Comparison of ENCODE assay signal across 1 cellular context in the genomic region with DNA sequence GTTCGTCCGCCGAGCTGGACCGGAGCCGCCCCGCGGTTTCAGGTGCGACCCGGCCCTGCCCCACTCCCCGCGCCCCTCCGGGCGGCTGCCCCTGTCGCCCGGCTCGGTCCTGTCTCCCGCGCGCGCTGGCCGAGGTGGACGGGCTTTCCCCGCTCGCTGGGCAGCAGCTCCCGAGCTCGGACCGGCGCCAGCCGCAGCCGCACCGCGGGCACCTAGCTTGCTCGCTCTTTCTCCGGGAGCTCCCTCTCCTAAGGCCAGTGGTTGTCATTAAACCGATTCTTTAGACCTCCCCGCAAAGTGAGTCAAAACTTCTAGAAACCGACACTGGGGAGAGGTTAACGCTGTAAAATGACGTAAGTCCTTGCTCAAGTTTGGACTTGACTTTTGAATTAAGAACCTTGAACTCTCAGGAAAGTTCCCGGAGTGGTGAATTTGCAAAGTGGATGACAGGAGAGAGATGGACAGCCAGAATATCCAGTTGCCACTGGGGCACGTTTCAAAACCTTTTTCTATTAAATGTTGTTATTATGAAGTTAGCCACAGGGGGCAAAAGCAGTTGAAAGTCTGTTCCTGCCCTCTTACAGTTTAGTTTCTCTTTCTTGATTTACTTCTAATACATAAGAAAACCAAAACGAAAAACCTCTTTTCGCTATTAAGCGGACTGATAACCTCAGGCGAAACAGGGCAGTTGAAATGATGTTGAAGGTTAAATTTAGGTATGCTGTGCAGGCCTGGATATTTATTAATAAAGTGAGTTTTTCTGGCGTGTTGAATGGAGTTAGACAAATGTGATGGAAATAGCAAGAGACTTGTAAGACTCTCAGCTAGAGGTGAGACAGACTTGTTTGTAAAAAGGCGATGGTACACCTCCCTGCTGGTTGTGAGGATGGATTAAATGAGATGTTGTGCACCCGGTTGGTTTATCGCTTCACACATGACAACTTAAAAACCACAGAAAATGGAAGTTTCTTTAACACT.
TF ChIP-seq lines count a peak whose summit lies in the region.

No MANE protein-coding gene starts in this region.

TF ChIP-seq in SK-N-SH, 30 proteins besides CTCF, POLR2A, EP300 and RAD21:
- TF ChIP-seq, protein P1, sequence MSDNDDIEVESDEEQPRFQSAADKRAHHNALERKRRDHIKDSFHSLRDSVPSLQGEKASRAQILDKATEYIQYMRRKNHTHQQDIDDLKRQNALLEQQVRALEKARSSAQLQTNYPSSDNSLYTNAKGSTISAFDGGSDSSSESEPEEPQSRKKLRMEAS (IDR thresholded peaks at IDR 0.05; ENCODE audit: low read depth): no peak; the same call in 1 of the 2 replicates
- TF ChIP-seq FOSL2 (IDR thresholded peaks at IDR 0.05; ENCODE audit: borderline replicate concordance, low read depth) (no peak), SIN3A (IDR thresholded peaks at IDR 0.05; ENCODE audit: borderline replicate concordance, low read depth, low read length) (no peak), RCOR1 (IDR thresholded peaks at IDR 0.05; ENCODE audit: low read length) (no peak), TCF12 (IDR thresholded peaks at IDR 0.05) (0 out of 2 replicates have a peak, but pooled peaks have one; percentile 11), RFX5 (IDR thresholded peaks at IDR 0.05; ENCODE audit: low read length) (no peak), ELF1 (IDR thresholded peaks at IDR 0.05) (no peak), MXI1 (IDR thresholded peaks at IDR 0.05; ENCODE audit: low read depth, low read length) (peak; percentile 54), MEF2A (IDR thresholded peaks at IDR 0.05; ENCODE audit: borderline replicate concordance, low read depth) (no peak), CHD2 (IDR thresholded peaks at IDR 0.05; ENCODE audit: low read length, partially characterized antibody) (no peak), EZH2phosphoT487 (IDR thresholded peaks at IDR 0.05; ENCODE audit: borderline replicate concordance, low read depth) (no peak), FOXM1 (IDR thresholded peaks at IDR 0.05; ENCODE audit: low read depth) (no peak), TAF1 (IDR thresholded peaks at IDR 0.05; ENCODE audit: borderline replicate concordance, low read depth, low read length) (no peak), RXRA (IDR thresholded peaks at IDR 0.05; ENCODE audit: borderline replicate concordance, low read depth) (no peak), SMC3 (IDR thresholded peaks at IDR 0.05; ENCODE audit: low read depth, low read length) (no peak), GATA2 (CRISPR knock-in tag; IDR thresholded peaks at IDR 0.05) (no peak), YY1 (IDR thresholded peaks at IDR 0.05; ENCODE audit: low read depth) (no peak), GABPA (IDR thresholded peaks at IDR 0.05; ENCODE audit: low read depth) (0 out of 2 replicates have a peak, but pooled peaks have one; percentile 11), TEAD4 (IDR thresholded peaks at IDR 0.05; ENCODE audit: borderline replicate concordance, insufficient read depth) (no peak), POLR2AphosphoS5 (IDR thresholded peaks at IDR 0.05; ENCODE audit: low read depth, low read length) (no peak), JUND (IDR thresholded peaks at IDR 0.05) (no peak), FOXJ3 (CRISPR knock-in tag; IDR thresholded peaks at IDR 0.05) (no peak)
- TF ChIP-seq, protein P2, sequence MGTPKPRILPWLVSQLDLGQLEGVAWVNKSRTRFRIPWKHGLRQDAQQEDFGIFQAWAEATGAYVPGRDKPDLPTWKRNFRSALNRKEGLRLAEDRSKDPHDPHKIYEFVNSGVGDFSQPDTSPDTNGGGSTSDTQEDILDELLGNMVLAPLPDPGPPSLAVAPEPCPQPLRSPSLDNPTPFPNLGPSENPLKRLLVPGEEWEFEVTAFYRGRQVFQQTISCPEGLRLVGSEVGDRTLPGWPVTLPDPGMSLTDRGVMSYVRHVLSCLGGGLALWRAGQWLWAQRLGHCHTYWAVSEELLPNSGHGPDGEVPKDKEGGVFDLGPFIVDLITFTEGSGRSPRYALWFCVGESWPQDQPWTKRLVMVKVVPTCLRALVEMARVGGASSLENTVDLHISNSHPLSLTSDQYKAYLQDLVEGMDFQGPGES (IDR thresholded peaks at IDR 0.05; ENCODE audit: low read depth, low read length): no peak
- TF ChIP-seq, protein P3, sequence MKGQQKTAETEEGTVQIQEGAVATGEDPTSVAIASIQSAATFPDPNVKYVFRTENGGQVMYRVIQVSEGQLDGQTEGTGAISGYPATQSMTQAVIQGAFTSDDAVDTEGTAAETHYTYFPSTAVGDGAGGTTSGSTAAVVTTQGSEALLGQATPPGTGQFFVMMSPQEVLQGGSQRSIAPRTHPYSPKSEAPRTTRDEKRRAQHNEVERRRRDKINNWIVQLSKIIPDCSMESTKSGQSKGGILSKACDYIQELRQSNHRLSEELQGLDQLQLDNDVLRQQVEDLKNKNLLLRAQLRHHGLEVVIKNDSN (IDR thresholded peaks at IDR 0.05; ENCODE audit: borderline replicate concordance, low read depth): no peak
- TF ChIP-seq, protein P4, sequence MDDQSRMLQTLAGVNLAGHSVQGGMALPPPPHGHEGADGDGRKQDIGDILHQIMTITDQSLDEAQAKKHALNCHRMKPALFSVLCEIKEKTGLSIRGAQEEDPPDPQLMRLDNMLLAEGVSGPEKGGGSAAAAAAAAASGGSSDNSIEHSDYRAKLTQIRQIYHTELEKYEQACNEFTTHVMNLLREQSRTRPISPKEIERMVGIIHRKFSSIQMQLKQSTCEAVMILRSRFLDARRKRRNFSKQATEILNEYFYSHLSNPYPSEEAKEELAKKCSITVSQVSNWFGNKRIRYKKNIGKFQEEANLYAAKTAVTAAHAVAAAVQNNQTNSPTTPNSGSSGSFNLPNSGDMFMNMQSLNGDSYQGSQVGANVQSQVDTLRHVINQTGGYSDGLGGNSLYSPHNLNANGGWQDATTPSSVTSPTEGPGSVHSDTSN (IDR thresholded peaks at IDR 0.05): peak; percentile 88
- TF ChIP-seq, protein P5, sequence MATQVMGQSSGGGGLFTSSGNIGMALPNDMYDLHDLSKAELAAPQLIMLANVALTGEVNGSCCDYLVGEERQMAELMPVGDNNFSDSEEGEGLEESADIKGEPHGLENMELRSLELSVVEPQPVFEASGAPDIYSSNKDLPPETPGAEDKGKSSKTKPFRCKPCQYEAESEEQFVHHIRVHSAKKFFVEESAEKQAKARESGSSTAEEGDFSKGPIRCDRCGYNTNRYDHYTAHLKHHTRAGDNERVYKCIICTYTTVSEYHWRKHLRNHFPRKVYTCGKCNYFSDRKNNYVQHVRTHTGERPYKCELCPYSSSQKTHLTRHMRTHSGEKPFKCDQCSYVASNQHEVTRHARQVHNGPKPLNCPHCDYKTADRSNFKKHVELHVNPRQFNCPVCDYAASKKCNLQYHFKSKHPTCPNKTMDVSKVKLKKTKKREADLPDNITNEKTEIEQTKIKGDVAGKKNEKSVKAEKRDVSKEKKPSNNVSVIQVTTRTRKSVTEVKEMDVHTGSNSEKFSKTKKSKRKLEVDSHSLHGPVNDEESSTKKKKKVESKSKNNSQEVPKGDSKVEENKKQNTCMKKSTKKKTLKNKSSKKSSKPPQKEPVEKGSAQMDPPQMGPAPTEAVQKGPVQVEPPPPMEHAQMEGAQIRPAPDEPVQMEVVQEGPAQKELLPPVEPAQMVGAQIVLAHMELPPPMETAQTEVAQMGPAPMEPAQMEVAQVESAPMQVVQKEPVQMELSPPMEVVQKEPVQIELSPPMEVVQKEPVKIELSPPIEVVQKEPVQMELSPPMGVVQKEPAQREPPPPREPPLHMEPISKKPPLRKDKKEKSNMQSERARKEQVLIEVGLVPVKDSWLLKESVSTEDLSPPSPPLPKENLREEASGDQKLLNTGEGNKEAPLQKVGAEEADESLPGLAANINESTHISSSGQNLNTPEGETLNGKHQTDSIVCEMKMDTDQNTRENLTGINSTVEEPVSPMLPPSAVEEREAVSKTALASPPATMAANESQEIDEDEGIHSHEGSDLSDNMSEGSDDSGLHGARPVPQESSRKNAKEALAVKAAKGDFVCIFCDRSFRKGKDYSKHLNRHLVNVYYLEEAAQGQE (IDR thresholded peaks at IDR 0.05; ENCODE audit: low read depth, low read length): no peak
- TF ChIP-seq, protein P6, sequence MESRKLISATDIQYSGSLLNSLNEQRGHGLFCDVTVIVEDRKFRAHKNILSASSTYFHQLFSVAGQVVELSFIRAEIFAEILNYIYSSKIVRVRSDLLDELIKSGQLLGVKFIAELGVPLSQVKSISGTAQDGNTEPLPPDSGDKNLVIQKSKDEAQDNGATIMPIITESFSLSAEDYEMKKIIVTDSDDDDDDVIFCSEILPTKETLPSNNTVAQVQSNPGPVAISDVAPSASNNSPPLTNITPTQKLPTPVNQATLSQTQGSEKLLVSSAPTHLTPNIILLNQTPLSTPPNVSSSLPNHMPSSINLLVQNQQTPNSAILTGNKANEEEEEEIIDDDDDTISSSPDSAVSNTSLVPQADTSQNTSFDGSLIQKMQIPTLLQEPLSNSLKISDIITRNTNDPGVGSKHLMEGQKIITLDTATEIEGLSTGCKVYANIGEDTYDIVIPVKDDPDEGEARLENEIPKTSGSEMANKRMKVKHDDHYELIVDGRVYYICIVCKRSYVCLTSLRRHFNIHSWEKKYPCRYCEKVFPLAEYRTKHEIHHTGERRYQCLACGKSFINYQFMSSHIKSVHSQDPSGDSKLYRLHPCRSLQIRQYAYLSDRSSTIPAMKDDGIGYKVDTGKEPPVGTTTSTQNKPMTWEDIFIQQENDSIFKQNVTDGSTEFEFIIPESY (IDR thresholded peaks at IDR 0.05; ENCODE audit: borderline replicate concordance, low read depth): no peak
